In genomic region chr3:22360197-22360596, GRCh38 we compare ENCODE assay signal across 28 cellular contexts.
"Had no signal": no experiment of that assay in that cellular context is flagged by ENCODE, and none has a peak within 500 bp of the region (broad histone marks: within the 10 kb centered on the region; RNA-seq: fewer than 3 reads in every experiment).

No MANE protein-coding gene starts in this region.

- H3K27me3 ChIP-seq: neural progenitor cell, ovary, right lobe of liver, spleen, stomach, suprapubic skin, testis, tibial artery, transverse colon, upper lobe of right lung, uterus had no signal

- H3K4me1 ChIP-seq: neural progenitor cell, parathyroid adenoma, psoas muscle, right lobe of liver, spleen, stomach, testis, tibial artery, transverse colon, upper lobe of right lung, uterus had no signal

- H3K27ac ChIP-seq: neural progenitor cell, ovary, parathyroid adenoma, psoas muscle, right lobe of liver, skin epidermis, spleen, stomach, suprapubic skin, testis, tibial artery, transverse colon, upper lobe of right lung, uterus had no signal

- H3K36me3 ChIP-seq: neural progenitor cell, ovary, right lobe of liver, spleen, stomach, suprapubic skin, tibial artery, transverse colon, upper lobe of right lung, uterus had no signal

- H3K4me3 ChIP-seq: neural progenitor cell, ovary, psoas muscle, right lobe of liver, skin epidermis, smooth muscle cell, spleen, stomach, suprapubic skin, testis, tibial artery, transverse colon, upper lobe of right lung, uterus had no signal

- H3K9ac ChIP-seq: neural progenitor cell, parathyroid adenoma had no signal

- ATAC-seq: naive thymus-derived CD4-positive, alpha-beta T cell; natural killer cell; right lobe of liver; stimulated activated memory B cell treated with anti-CD40 and anti-IgM and Interleukin-4, amounts not matched to agents 10 μg/mL and 1 μg/mL and 100 μg/mL, for 72 hours; upper lobe of right lung had no signal

- H3K9me3 ChIP-seq: ovary, psoas muscle, right lobe of liver, spleen, stomach, suprapubic skin, testis, tibial artery, transverse colon, upper lobe of right lung, uterus had no signal

- DNase-seq: naive thymus-derived CD4-positive, alpha-beta T cell; natural killer cell; occipital lobe; ovary; posterior cingulate gyrus; psoas muscle; right cardiac atrium; right lobe of liver; spleen; stimulated activated CD4-positive, alpha-beta T cell treated with anti-CD3 and anti-CD28 coated beads, Interleukin-12 subunit alpha, Interleukin-12 subunit beta, amount 100 ng/mL, for 4 hours; stimulated activated CD4-positive, alpha-beta T cell treated with anti-CD3 and anti-CD28 coated beads, Interleukin-1b, Interleukin-23, amount 100 ng/mL, for 48 hours; stimulated activated CD4-positive, alpha-beta T cell treated with anti-CD3 and anti-CD28 coated beads, Interleukin-4, amount 100 ng/mL, for 1 hour; stimulated activated CD4-positive, alpha-beta T cell treated with anti-CD3 and anti-CD28 coated beads, Interleukin-4, amount 100 ng/mL, for 4 hours; stimulated activated CD8-positive, alpha-beta memory T cell treated with anti-CD3 and anti-CD28 coated beads, Interleukin-4, amount 100 ng/mL, for 48 hours; stimulated activated naive CD4-positive, alpha-beta T cell; stomach; substantia nigra; testis; tibial artery; transverse colon; upper lobe of right lung; uterus had no signal
